Comparison of ENCODE assay signal across 20 cellular contexts in genomic region chr10:22791655-22792054, GRCh38.
DNase-seq lines count a peak whose midpoint lies in the region; TF ChIP-seq lines count a peak whose summit lies in the region.
"Had no signal": no experiment of that assay in that cellular context is flagged by ENCODE, and none has a peak within 500 bp of the region (broad histone marks: within the 10 kb centered on the region; RNA-seq: fewer than 3 reads in every experiment).

No MANE protein-coding gene starts in this region.

- DNase-seq in NCI-H748 (lab: John Stamatoyannopoulos, UW; ENCODE audit: unreplicated experiment): peak; percentile 16
- no peak for DNase-seq in NCI-H748 treated with DMSO at 0.1 percent for 48 hours (lab: John Stamatoyannopoulos, UW)
- DNase-seq in MG63: peak; percentile 2
- peak; percentile 19 for DNase-seq in NCI-H2107 (lab: John Stamatoyannopoulos, UW)
- DNase-seq in neural progenitor cell (ENCODE audit: low spot score): no peak
- no peak for DNase-seq in SIG-M5 (lab: John Stamatoyannopoulos, UW)
- no peak for DNase-seq in Kasumi-1 (lab: John Stamatoyannopoulos, UW)
- DNase-seq: CD4-positive, alpha-beta memory T cell; KG1; NCI-H1048; NCI-H1930; NCI-H2227 treated with DMSO at 0.1 percent for 48 hours; NCI-H526 treated with DMSO at 0.1 percent for 48 hours; PC-3; RPMI8226; SHP77 treated with DMSO at 0.1 percent for 48 hours; T-helper 1 cell; T-helper 9 cell had no signal

- TF ChIP-seq CTCF in neural progenitor cell (IDR thresholded peaks at IDR 0.05): no peak

- H3K27me3 ChIP-seq in MG63: no peaks in the 10 kb centered on the region
- no peaks in the 10 kb centered on the region for H3K27me3 ChIP-seq in neural progenitor cell

- no peaks in the 10 kb centered on the region for H3K4me1 ChIP-seq in neural progenitor cell
- H3K4me1 ChIP-seq: A549, BLaER1 had no signal

- no peaks in the 10 kb centered on the region for H3K36me3 Mint-ChIP-seq in neural progenitor cell
- H3K36me3 Mint-ChIP-seq: CD4-positive, alpha-beta memory T cell had no signal

- H3K9me3 ChIP-seq in MG63 (no peaks in the 10 kb centered on the region), neural progenitor cell (ENCODE audit: low read depth) (no peaks in the 10 kb centered on the region)
- H3K9me3 ChIP-seq: BLaER1 had no signal

- H3K79me2 ChIP-seq in neural progenitor cell (ENCODE audit: low read depth): no peaks in the 10 kb centered on the region

- no peaks in the 10 kb centered on the region for H4K20me1 ChIP-seq in neural progenitor cell (ENCODE audit: low read depth)
- H4K20me1 ChIP-seq: BLaER1 had no signal

- H3F3A ChIP-seq in neural progenitor cell (ENCODE audit: low read depth): no peaks in the 10 kb centered on the region

- no peak overlapping the region for H3K4me2 ChIP-seq in neural progenitor cell
- H3K4me2 ChIP-seq: A549, BLaER1 had no signal

- H2AFZ ChIP-seq in neural progenitor cell (replicated peaks): peak overlapping the region; percentile 59

- H3K36me3 ChIP-seq in MG63: no peaks in the 10 kb centered on the region
- no peaks in the 10 kb centered on the region for H3K36me3 ChIP-seq in neural progenitor cell
- H3K36me3 ChIP-seq: BLaER1 had no signal

- no peaks in the 10 kb centered on the region for H3K27me3 Mint-ChIP-seq in neural progenitor cell (ENCODE audit: insufficient read depth, low read depth)

- H3K4me3 Mint-ChIP-seq in neural progenitor cell: no peak overlapping the region
- H3K4me3 Mint-ChIP-seq: CD4-positive, alpha-beta memory T cell had no signal

- H3K27ac ChIP-seq in neural progenitor cell: no peak overlapping the region
- H3K27ac ChIP-seq: A549, BLaER1 had no signal

- no peak overlapping the region for H3K27ac Mint-ChIP-seq in neural progenitor cell
- H3K27ac Mint-ChIP-seq: CD4-positive, alpha-beta memory T cell had no signal

- H3K4me1 Mint-ChIP-seq in neural progenitor cell: no peaks in the 10 kb centered on the region

- H3K9ac ChIP-seq in neural progenitor cell: no peak overlapping the region
- H3K9ac ChIP-seq: BLaER1 had no signal

- peaks cover 4% of the 10 kb centered on the region for H3K9me3 Mint-ChIP-seq in neural progenitor cell

- H3K4me3 ChIP-seq in MG63 (no peak overlapping the region), neural progenitor cell (no peak overlapping the region)
- H3K4me3 ChIP-seq: A549, BLaER1 had no signal

Comparison
In these comparisons a context has a peak if more than half of its experiments do, and no peak if none do; other contexts are left out.
1. DNase-seq: peak in NCI-H748 (single experiment), MG63 (single experiment) and NCI-H2107 (single experiment); none in NCI-H748 treated with DMSO at 0.1 percent for 48 hours (single experiment), neural progenitor cell (single experiment), SIG-M5 (single experiment) and Kasumi-1 (0 of 2).